In the genomic region with DNA sequence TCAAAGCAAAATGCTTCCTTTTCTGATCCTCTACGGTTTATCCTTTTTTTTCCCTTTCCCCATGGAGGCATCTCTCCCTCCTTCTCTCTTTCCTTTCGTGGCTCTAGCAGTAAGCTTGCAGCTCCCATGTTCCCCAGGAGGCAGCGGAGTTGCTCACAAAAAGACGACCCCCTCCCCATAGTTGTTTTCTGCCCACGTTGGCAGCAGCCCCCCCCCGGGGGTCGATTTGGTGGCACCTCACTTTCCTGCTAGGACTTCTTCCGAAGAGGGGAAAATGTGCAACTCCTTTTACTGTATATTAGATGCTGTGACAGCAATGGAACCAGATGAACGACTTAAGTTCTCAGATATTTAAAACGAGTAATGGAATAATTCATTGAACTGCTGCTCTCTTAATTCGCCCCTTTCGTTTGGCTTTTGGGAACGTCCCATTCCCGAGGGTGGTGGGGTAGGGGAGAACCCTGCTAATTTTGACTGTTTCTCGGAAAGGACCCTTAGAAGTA, we compare ENCODE assay signal across 8 cellular contexts.
DNase-seq lines count a peak whose midpoint lies in the region; ATAC-seq, FAIRE-seq and TF ChIP-seq lines count a peak whose summit lies in the region.

No MANE protein-coding gene starts in this region.

- H3K27me3 Mint-ChIP-seq in nephron (ENCODE audit: low read depth), result no peaks in the 10 kb centered on the region

- H3K4me3 ChIP-seq in WERI-Rb-1 (ENCODE audit: low read depth, low read length) (peak overlapping the region; percentile 55), fibroblast of mammary gland (ENCODE audit: control insufficient read depth, low read depth, low read length) (peak overlapping the region; percentile 87)

- FAIRE-seq in HTR-8/SVneo (lab: Jason Lieb, UNC), result no peak

- no peaks in the 10 kb centered on the region for H3K36me3 ChIP-seq in WERI-Rb-1

- H3K27ac Mint-ChIP-seq in nephron, result peak overlapping the region; percentile 93 to 99 (median 98)

- ATAC-seq in GM18867 (IDR thresholded peaks at IDR 0.05; ENCODE audit: unreplicated experiment), result peak; percentile 0

- peaks cover 14% of the 10 kb centered on the region for H3K36me3 Mint-ChIP-seq in nephron (ENCODE audit: low read depth)

- no peaks in the 10 kb centered on the region for H3K27me3 ChIP-seq in WERI-Rb-1 (ENCODE audit: insufficient read depth, low read depth, severe bottlenecking)

- H3K9me3 ChIP-seq in WERI-Rb-1 (ENCODE audit: severe bottlenecking), result no peaks in the 10 kb centered on the region

- H3K4me1 Mint-ChIP-seq in nephron, result peaks cover 35% of the 10 kb centered on the region

- DNase-seq in AG09319 (ENCODE audit: extremely low read depth, low read depth) (no peak), HTR-8/SVneo (ENCODE audit: insufficient read length, low spot score) (peak; percentile 5), WERI-Rb-1 (peak; percentile 36), fibroblast of mammary gland (ENCODE audit: low read depth) (peak; percentile 22), NCI-H510A (lab: John Stamatoyannopoulos, UW) (no peak), KG1 (lab: John Stamatoyannopoulos, UW) (no peak)

- TF ChIP-seq CTCF in AG09319 (IDR thresholded peaks at IDR 0.05; ENCODE audit: low read depth, low read length) (peak; percentile 4), WERI-Rb-1 (IDR thresholded peaks at IDR 0.05; ENCODE audit: low read depth, low read length) (no peak), fibroblast of mammary gland (conservative IDR thresholded peaks at IDR 0.05; ENCODE audit: control insufficient read depth, insufficient read depth, low read depth, low read length) (peak; percentile 10), nephron (IDR thresholded peaks at IDR 0.05; ENCODE audit: unreplicated experiment in 3 of 3) (no peak)

- H3K4me3 Mint-ChIP-seq in nephron, result peak overlapping the region; percentile 98 to 100 (median 99)

- H3K9me3 Mint-ChIP-seq in nephron, result no peaks in the 10 kb centered on the region

- peak overlapping the region; percentile 90 for H3K27ac ChIP-seq in WERI-Rb-1

Comparison
In these comparisons a context has a peak if more than half of its experiments do, and no peak if none do; other contexts are left out.
1. DNase-seq: peak in HTR-8/SVneo (single experiment), WERI-Rb-1 (single experiment) and fibroblast of mammary gland (single experiment); none in AG09319 (single experiment), NCI-H510A (single experiment) and KG1 (single experiment).
2. CTCF ChIP-seq: peak in AG09319 (single experiment) and fibroblast of mammary gland (single experiment); none in WERI-Rb-1 (single experiment) and nephron (0 of 3).